ENCODE assay signal across 30 cellular contexts in genomic region chr10:69718951-69719350, GRCh38.
"Had no signal": no experiment of that assay in that cellular context is flagged by ENCODE, and none has a peak within 500 bp of the region (broad histone marks: within the 10 kb centered on the region; RNA-seq: fewer than 3 reads in every experiment).

No MANE protein-coding gene starts in this region.

- H3K4me3 ChIP-seq: dorsolateral prefrontal cortex, heart right ventricle, left lung, prostate gland, right atrium auricular region, sigmoid colon, skin epidermis, spleen, suprapubic skin, transverse colon, upper lobe of right lung, uterus had no signal

- H3K9me3 ChIP-seq: left lung, prostate gland, sigmoid colon, suprapubic skin, transverse colon, upper lobe of right lung, uterus had no signal

- H3K36me3 ChIP-seq: heart right ventricle, left lung, prostate gland, right atrium auricular region, sigmoid colon, spleen, suprapubic skin, transverse colon, upper lobe of right lung, uterus had no signal

- H3K27ac Mint-ChIP-seq: endodermal cell; naive thymus-derived CD8-positive, alpha-beta T cell; nephron progenitor cell; stimulated activated memory B cell treated with anti-CD40 and anti-IgM and Interleukin-4, amounts not matched to agents 10 μg/mL and 1 μg/mL and 100 μg/mL, for 72 hours; stimulated activated naive CD8-positive, alpha-beta T cell treated with anti-CD3 and anti-CD28 coated beads, Interleukin-15, Interleukin-2, amounts not matched to agents 100 ng/mL and 50 ng/mL, for 24 hours had no signal

- H3K27me3 ChIP-seq: heart right ventricle, right atrium auricular region, transverse colon, upper lobe of right lung, uterus had no signal

- H3K9me3 Mint-ChIP-seq: naive thymus-derived CD8-positive, alpha-beta T cell; stimulated activated naive CD8-positive, alpha-beta T cell treated with anti-CD3 and anti-CD28 coated beads, Interleukin-15, Interleukin-2, amounts not matched to agents 100 ng/mL and 50 ng/mL, for 24 hours had no signal

- H3K27ac ChIP-seq: dorsolateral prefrontal cortex, epithelial cell of prostate, heart right ventricle, left lung, prostate gland, right atrium auricular region, sigmoid colon, skin epidermis, spleen, suprapubic skin, transverse colon, upper lobe of right lung, uterus had no signal

- H3K4me1 Mint-ChIP-seq: stimulated activated memory B cell treated with anti-CD40 and anti-IgM and Interleukin-4, amounts not matched to agents 10 μg/mL and 1 μg/mL and 100 μg/mL, for 72 hours had no signal

- ATAC-seq: esophagus mucosa; heart right ventricle; left cardiac atrium; left lung; naive thymus-derived CD8-positive, alpha-beta T cell; stimulated activated memory B cell treated with anti-CD40 and anti-IgM and Interleukin-4, amounts not matched to agents 10 μg/mL and 1 μg/mL and 100 μg/mL, for 72 hours; upper lobe of right lung had no signal

- FAIRE-seq: colon, islet of Langerhans had no signal

- H3K36me3 Mint-ChIP-seq: naive thymus-derived CD8-positive, alpha-beta T cell; stimulated activated memory B cell treated with anti-CD40 and anti-IgM and Interleukin-4, amounts not matched to agents 10 μg/mL and 1 μg/mL and 100 μg/mL, for 72 hours had no signal

- H3K4me1 ChIP-seq: prostate gland, sigmoid colon, transverse colon, uterus had no signal

- DNase-seq: dorsolateral prefrontal cortex; effector CD4-positive, alpha-beta T cell; endodermal cell; foreskin melanocyte; glutamatergic neuron; heart right ventricle; hippocampal formation; left cardiac atrium; left lung; mesendoderm; midbrain; naive thymus-derived CD8-positive, alpha-beta T cell; nephron progenitor cell; nucleus accumbens; sigmoid colon; spleen; stimulated activated CD4-positive, alpha-beta T cell treated with anti-CD3 and anti-CD28 coated beads, Interleukin-4, amount 100 ng/mL, for 4 hours; transverse colon; uterus had no signal

- H3K4me3 Mint-ChIP-seq: endodermal cell; naive thymus-derived CD8-positive, alpha-beta T cell; nephron progenitor cell; stimulated activated memory B cell treated with anti-CD40 and anti-IgM and Interleukin-4, amounts not matched to agents 10 μg/mL and 1 μg/mL and 100 μg/mL, for 72 hours; stimulated activated naive CD8-positive, alpha-beta T cell treated with anti-CD3 and anti-CD28 coated beads, Interleukin-15, Interleukin-2, amounts not matched to agents 100 ng/mL and 50 ng/mL, for 24 hours had no signal
